Comparison of ENCODE assay signal across 9 cellular contexts in the genomic region with DNA sequence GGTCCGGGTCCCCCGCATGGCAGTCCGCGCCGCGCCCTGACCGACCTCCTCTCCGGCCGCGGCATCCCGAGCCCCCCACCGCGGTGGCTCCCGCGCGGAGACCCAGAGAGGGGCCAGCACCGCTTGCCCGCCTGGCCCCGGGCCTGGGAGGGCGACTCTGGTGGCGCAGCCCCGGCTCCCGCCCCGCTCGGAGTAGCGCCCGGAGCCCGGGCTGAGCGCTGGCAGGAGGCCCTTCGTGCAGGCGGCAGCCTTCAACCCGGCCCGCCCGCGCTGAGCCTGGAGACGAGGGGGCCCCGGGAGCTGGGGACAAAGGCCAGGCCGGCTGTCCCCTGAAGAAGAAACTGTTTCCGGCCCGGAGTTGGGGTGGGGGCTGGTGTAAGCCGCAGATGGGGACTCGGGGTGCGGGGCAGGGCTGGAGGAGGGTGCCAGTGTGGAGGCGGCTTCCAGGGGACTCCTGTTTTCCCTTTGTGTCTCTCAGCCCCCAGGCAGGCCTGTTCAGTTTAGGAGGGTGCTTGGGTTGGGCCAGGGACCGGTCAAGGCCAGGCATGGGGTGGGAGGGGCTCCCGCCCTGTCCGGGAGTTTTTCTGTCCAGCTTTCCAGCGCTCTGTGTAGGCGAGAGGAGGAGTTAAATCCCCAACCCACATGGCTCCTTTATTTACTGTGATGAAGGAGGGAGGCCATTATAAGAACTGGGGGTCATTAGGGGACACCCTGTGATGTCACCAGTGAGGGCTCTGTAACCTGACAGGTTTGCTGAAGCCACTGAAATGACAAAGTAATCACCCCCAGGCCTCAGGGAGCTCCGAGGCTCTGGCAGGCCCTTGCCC. TPM values are rescaled to one million over a fixed set of nuclear protein-coding genes. Genes with fewer than 3 reads are reported as not detected.
DNase-seq lines count a peak whose midpoint lies in the region; ATAC-seq, FAIRE-seq and TF ChIP-seq lines count a peak whose summit lies in the region.
"Had no signal": no experiment of that assay in that cellular context is flagged by ENCODE, and none has a peak within 500 bp of the region (broad histone marks: within the 10 kb centered on the region; RNA-seq: fewer than 3 reads in every experiment).

No MANE protein-coding gene starts in this region.

- no peaks in the 10 kb centered on the region for H3K9me3 ChIP-seq in SJCRH30 (replicated peaks)
- no peaks in the 10 kb centered on the region for H3K9me3 ChIP-seq in ovary

- H3K27me3 ChIP-seq in SJCRH30 (no peaks in the 10 kb centered on the region), ovary (no peaks in the 10 kb centered on the region)

- H3K27ac ChIP-seq in SJCRH30, result peak overlapping the region; percentile 27; the same call in 1 of the 2 replicates
- peak overlapping the region; percentile 43 to 97 for H3K27ac ChIP-seq in ovary

- H3K36me3 ChIP-seq in SJCRH30, result peaks cover 4% of the 10 kb centered on the region; the same call in 1 of the 2 replicates
- no peaks in the 10 kb centered on the region for H3K36me3 ChIP-seq in ovary

- 0 to 1% (median 0%) methylated on average over 25 to 50 of the region's 50 CpGs for WGBS in ovary, 3 donors

- H3K4me1 ChIP-seq in SJCRH30 (peaks cover 6% of the 10 kb centered on the region; the same call in 1 of the 2 replicates), ovary (ENCODE audit: insufficient read depth) (peaks cover 10% of the 10 kb centered on the region)

- no peak for TF ChIP-seq CTCF in foreskin fibroblast (IDR thresholded peaks at IDR 0.05; ENCODE audit: low read depth, low read length)
- TF ChIP-seq CTCF in ovary (IDR thresholded peaks at IDR 0.05), result no peak
- TF ChIP-seq CTCF in GM10266 (IDR thresholded peaks at IDR 0.05; ENCODE audit: control insufficient read depth, insufficient read depth, low read depth, missing control alignments), result no peak

- TF ChIP-seq EP300 in ovary (IDR thresholded peaks at IDR 0.05), result no peak

- intact Hi-C loops in ovary (cut with DNase I), result no loop called here

- no peak for FAIRE-seq in GM12891 (lab: Jason Lieb, UNC)

- TF ChIP-seq POLR2A in GM12891 (IDR thresholded peaks at IDR 0.05; ENCODE audit: low read depth, low read length) (no peak), ovary (IDR thresholded peaks at IDR 0.05) (no peak)

- in situ Hi-C loops in ACHN (cut with HindIII; ENCODE audit: low pct_ligation_motif_present, low pct_unique_long_range_greater_than_20kb, low sequenced_read_pairs), result no loop called here

- peak overlapping the region; percentile 76 for H3K4me3 ChIP-seq in SJCRH30
- H3K4me3 ChIP-seq in foreskin fibroblast (ENCODE audit: low read depth in 1 of 2, low read length in 2 of 2), result peak overlapping the region; percentile 57 to 62
- H3K4me3 ChIP-seq in ovary, result peak overlapping the region; percentile 75

- DNase-seq in GM12891 (ENCODE audit: insufficient read length, low spot score) (peak; percentile 17), SJCRH30 (peak; percentile 62), foreskin fibroblast (peak; percentile 41 to 76), ovary (peak; percentile 76 to 85 (median 79)), GM10266 (ENCODE audit: extremely low spot score) (no peak), ACHN (no peak), NCI-H510A (lab: John Stamatoyannopoulos, UW) (no peak)

- ATAC-seq in GM21723 (IDR thresholded peaks at IDR 0.05; ENCODE audit: unreplicated experiment), result no peak

TF ChIP-seq in GM12891, 5 proteins besides CTCF, POLR2A, EP300 and RAD21:
- TF ChIP-seq TAF1 (IDR thresholded peaks at IDR 0.05; ENCODE audit: low read depth, low read length) (no peak), PAX5 (IDR thresholded peaks at IDR 0.05; ENCODE audit: insufficient read depth, low read length, severe bottlenecking) (no peak), POLR2AphosphoS5 (IDR thresholded peaks at IDR 0.05; ENCODE audit: low read depth, low read length) (no peak), POU2F2 (IDR thresholded peaks at IDR 0.05; ENCODE audit: low read depth, low read length) (no peak), SPI1 (IDR thresholded peaks at IDR 0.05; ENCODE audit: low read depth, low read length) (no peak)

RNA-seq across cellular contexts. Expression of gene LRP3, which starts 1.0 kb away (rescaled TPM):
- 0.06 TPM for polyA plus RNA-seq in GM12891 (2012; ENCODE audit: low read depth, missing spikeins)
- total RNA-seq in SJCRH30 (2014; rRNA removed; shearing (Covaris generic)), result 32.0 and 33.4 TPM in 2 replicates
- 100 to 1,000 TPM in 4 of 7 donors, 10 to 100 TPM in 3; 43.7 to 138 (median 107) TPM for total RNA-seq in ovary
- polyA plus RNA-seq in ovary, result 10 to 100 TPM in 1 of 2 donors, 1 to 10 TPM in 1; 1.2 to 76.1 TPM

RNA-seq across cellular contexts. Expression of gene SLC7A10, which starts 30.6 kb away (rescaled TPM):
- polyA plus RNA-seq in GM12891 (2012; ENCODE audit: low read depth, missing spikeins), result not detected
- total RNA-seq in SJCRH30 (2014; rRNA removed; shearing (Covaris generic)), result not detected in 2 replicates
- total RNA-seq in ovary, result not detected
- polyA plus RNA-seq in ovary, result not detected
- total RNA-seq: RPMI7951 had no signal

Comparison
In these comparisons a context has a peak if more than half of its experiments do, and no peak if none do; other contexts are left out.
1. DNase-seq: peak in GM12891 (single experiment), SJCRH30 (2 of 2), foreskin fibroblast (2 of 2) and ovary (5 of 5); none in GM10266 (single experiment), ACHN (single experiment) and NCI-H510A (single experiment).
2. Peak in every context shown above with its lines, with median percentiles within 50 percentile points of each other: H3K4me3 ChIP-seq.